Comparison of ENCODE assay signal across 9 cellular contexts in genomic region chr12:113231275-113232231, GRCh38. TPM values are rescaled to one million over a fixed set of nuclear protein-coding genes. Genes with fewer than 3 reads are reported as not detected.
DNase-seq lines count a peak whose midpoint lies in the region; ATAC-seq and TF ChIP-seq lines count a peak whose summit lies in the region.
"Had no signal": no experiment of that assay in that cellular context is flagged by ENCODE, and none has a peak within 500 bp of the region (broad histone marks: within the 10 kb centered on the region; RNA-seq: fewer than 3 reads in every experiment).

No MANE protein-coding gene starts in this region.

- H3K36me3 ChIP-seq in smooth muscle cell (ENCODE audit: low read depth): no peaks in the 10 kb centered on the region
- no peaks in the 10 kb centered on the region for H3K36me3 ChIP-seq in MM.1S (replicated peaks; ENCODE audit: insufficient read depth, low read length)
- H3K36me3 ChIP-seq in uterus: no peaks in the 10 kb centered on the region

- 82% methylated on average over 13 of the region's 13 CpGs for WGBS in right cardiac atrium
- 57% methylated on average over 13 of the region's 13 CpGs for WGBS in smooth muscle cell (ENCODE audit: low lambda C conversion rate)

- H3K27me3 ChIP-seq in right cardiac atrium (ENCODE audit: control insufficient read depth, insufficient read depth) (no peaks in the 10 kb centered on the region), smooth muscle cell (ENCODE audit: low read depth) (no peaks in the 10 kb centered on the region), MM.1S (replicated peaks; ENCODE audit: insufficient read depth, low read length) (no peaks in the 10 kb centered on the region), uterus (no peaks in the 10 kb centered on the region)

- H3K27ac ChIP-seq in VCaP (peak overlapping the region; percentile 100; the same call in 1 of the 2 replicates), right cardiac atrium (ENCODE audit: low read length) (peak overlapping the region; percentile 76), smooth muscle cell (ENCODE audit: low read depth) (peak overlapping the region; percentile 72), MM.1S (ENCODE audit: low read length) (no peak overlapping the region), uterus (no peak overlapping the region)

- no peaks in the 10 kb centered on the region for H3K9me2 ChIP-seq in MM.1S (replicated peaks; ENCODE audit: insufficient read depth, low read length)

- H3K4me3 ChIP-seq in right cardiac atrium (ENCODE audit: low read length): no peak overlapping the region
- H3K4me3 ChIP-seq in smooth muscle cell: no peak overlapping the region
- no peak overlapping the region for H3K4me3 ChIP-seq in MM.1S (ENCODE audit: low read length)
- H3K4me3 ChIP-seq in uterus: no peak overlapping the region

- H3K79me2 ChIP-seq in smooth muscle cell (ENCODE audit: low read depth) (no peaks in the 10 kb centered on the region), MM.1S (ENCODE audit: low read length) (0 out of 2 replicates have a peak, but pooled peaks cover 3% of the 10 kb centered on the region)

- intact Hi-C loops in right cardiac atrium (cut with DNase I): no loop called here
- intact Hi-C loops in uterus (cut with DNase I; ENCODE audit: low total_unique reads): no loop called here

- H4K20me1 ChIP-seq in smooth muscle cell (ENCODE audit: low read depth) (no peaks in the 10 kb centered on the region), MM.1S (ENCODE audit: insufficient read depth, low read length) (no peaks in the 10 kb centered on the region)

- H3F3A ChIP-seq in smooth muscle cell (ENCODE audit: low read depth): peaks cover 12% of the 10 kb centered on the region
- peaks cover 14% of the 10 kb centered on the region; the same call in 1 of the 2 replicates for H3F3A ChIP-seq in MM.1S (ENCODE audit: insufficient read depth, low read length)

- peak in 1 of 2 donors; percentile 44 for ATAC-seq in right cardiac atrium

- H3K9ac ChIP-seq in smooth muscle cell (ENCODE audit: low read depth) (no peak overlapping the region), MM.1S (ENCODE audit: low read length) (no peak overlapping the region)

- H3K9me3 ChIP-seq in right cardiac atrium (ENCODE audit: control insufficient read depth, low read length) (no peaks in the 10 kb centered on the region), smooth muscle cell (replicated peaks; ENCODE audit: low read depth) (no peaks in the 10 kb centered on the region), MM.1S (replicated peaks; ENCODE audit: insufficient read depth, low read length) (no peaks in the 10 kb centered on the region), uterus (no peaks in the 10 kb centered on the region)

- DNase-seq in NCI-H2107 treated with DMSO at 0.1 percent for 48 hours (lab: John Stamatoyannopoulos, UW; ENCODE audit: unreplicated experiment): peak; percentile 37
- DNase-seq in NCI-H2107 (lab: John Stamatoyannopoulos, UW): no peak
- peak in 1 of 3 donors; percentile 32 for DNase-seq in right cardiac atrium
- DNase-seq in smooth muscle cell (lab: John Stamatoyannopoulos, UW; ENCODE audit: unreplicated experiment): no peak
- no peak for DNase-seq in MM.1S
- DNase-seq in uterus: no peak
- no peak for DNase-seq in NCI-H526 (lab: John Stamatoyannopoulos, UW)
- DNase-seq: activated gamma-delta T cell treated with Interleukin-2 at 50 U/mL for 16 hours had no signal

- H3K4me2 ChIP-seq in smooth muscle cell (no peak overlapping the region), MM.1S (ENCODE audit: low read depth, low read length) (no peak overlapping the region)

- H2AFZ ChIP-seq in smooth muscle cell (ENCODE audit: low read depth) (no peak overlapping the region), MM.1S (ENCODE audit: low read length) (no peak overlapping the region)

- peaks cover 44% of the 10 kb centered on the region for H3K4me1 ChIP-seq in right cardiac atrium (ENCODE audit: control insufficient read depth, insufficient read depth, low read length)
- peaks cover 12% of the 10 kb centered on the region for H3K4me1 ChIP-seq in smooth muscle cell (ENCODE audit: low read depth)
- H3K4me1 ChIP-seq in MM.1S (ENCODE audit: low read length): peaks cover 21% of the 10 kb centered on the region
- H3K4me1 ChIP-seq in uterus: no peaks in the 10 kb centered on the region

- no peak for TF ChIP-seq POLR2A in uterus (IDR thresholded peaks at IDR 0.05)

- TF ChIP-seq CTCF in VCaP (conservative IDR thresholded peaks at IDR 0.05) (no peak), smooth muscle cell (IDR thresholded peaks at IDR 0.05; ENCODE audit: borderline replicate concordance, insufficient read depth, poor library complexity, severe bottlenecking) (no peak), MM.1S (IDR thresholded peaks at IDR 0.05; ENCODE audit: low read length) (no peak), uterus (IDR thresholded peaks at IDR 0.05) (no peak)

RNA-seq across cellular contexts. Expression of gene TPCN1, which starts 10.3 kb away (rescaled TPM):
- total RNA-seq in right cardiac atrium: 10 to 100 TPM; 73.8 to 96.1 (median 76.6) TPM
- 43.1 TPM for polyA plus RNA-seq in right cardiac atrium
- 12.1 and 12.9 TPM in 2 replicates for total RNA-seq in smooth muscle cell
- 29.2 and 29.6 TPM in 2 replicates for polyA plus RNA-seq in smooth muscle cell
- 10 to 100 TPM; 21.4 to 79.8 (median 52.9) TPM for total RNA-seq in uterus

RNA-seq across cellular contexts. Expression of gene RITA1, which starts 46.0 kb away (rescaled TPM):
- total RNA-seq in right cardiac atrium: 10 to 100 TPM; 10.1 to 15.5 (median 14.2) TPM
- 11.6 TPM for polyA plus RNA-seq in right cardiac atrium
- total RNA-seq in smooth muscle cell: 9.1 and 9.6 TPM in 2 replicates
- 12.2 and 14.0 TPM in 2 replicates for polyA plus RNA-seq in smooth muscle cell
- 10 to 100 TPM in 3 of 4 donors, 1 to 10 TPM in 1; 5.0 to 19.0 (median 11.0) TPM for total RNA-seq in uterus

RNA-seq across cellular contexts. Expression of gene DDX54, which starts 46.3 kb away (rescaled TPM):
- total RNA-seq in right cardiac atrium (10 to 100 TPM; 27.5 to 36.1 (median 31.3) TPM), smooth muscle cell (19.3 and 39.3 TPM in 2 replicates), uterus (10 to 100 TPM; 36.0 to 66.5 (median 59.0) TPM)
- polyA plus RNA-seq in right cardiac atrium (17.2 TPM), smooth muscle cell (28.3 and 32.5 TPM in 2 replicates)

Comparison
In these comparisons a context has a peak if more than half of its experiments do, and no peak if none do; other contexts are left out.
1. H3K27ac ChIP-seq: peak in VCaP (single experiment), right cardiac atrium (single experiment) and smooth muscle cell (single experiment); none in MM.1S (single experiment) and uterus (0 of 2).